10 cellular contexts compared by ENCODE assay signal in genomic region chr10:47299989-47300931, GRCh38. TPM values are rescaled to one million over a fixed set of nuclear protein-coding genes. Genes with fewer than 3 reads are reported as not detected.
A peak's percentile ranks its signal among the peaks of the same experiment; 100 is the strongest.
DNase-seq lines count a peak whose midpoint lies in the region; ATAC-seq and TF ChIP-seq lines count a peak whose summit lies in the region.
"Had no signal": no experiment of that assay in that cellular context is flagged by ENCODE, and none has a peak within 500 bp of the region (broad histone marks: within the 10 kb centered on the region; RNA-seq: fewer than 3 reads in every experiment).

GDF10 (plus strand) TSS chr10:47300197; CDS start chr10:47300652, 455 bp downstream.

- peaks cover 0 to 13% of the 10 kb centered on the region in 2 donors for H3K4me1 ChIP-seq in naive thymus-derived CD4-positive, alpha-beta T cell (ENCODE audit: control insufficient read depth in 2 of 2, insufficient read depth in 2 of 2, low read length in 2 of 2)
- no peaks in the 10 kb centered on the region for H3K4me1 ChIP-seq in upper lobe of right lung

- intact Hi-C loops in dorsolateral prefrontal cortex (cut with DNase I) = no loop called here
- intact Hi-C loops in naive thymus-derived CD4-positive, alpha-beta T cell (cut with micrococcal nuclease) = loop anchor here in 1 of 2 donors (1.0 to 2.0 kb wide), 4 partner anchors 11 to 135 kb away; no protein-coding TSS in a partner anchor
- intact Hi-C loops in upper lobe of right lung (cut with DNase I) = no loop called here

- H3K27me3 ChIP-seq in dorsolateral prefrontal cortex (peaks cover 0 to 37% (median 9%) of the 10 kb centered on the region in 45 donors), upper lobe of right lung (peaks cover 23% of the 10 kb centered on the region)
- no peaks in the 10 kb centered on the region for H3K27me3 ChIP-seq in naive thymus-derived CD4-positive, alpha-beta T cell (ENCODE audit: control insufficient read depth in 2 of 2, insufficient read depth in 2 of 2, low read length in 2 of 2)

- no peak for ATAC-seq in activated CD8-positive, alpha-beta memory T cell treated with anti-CD3 and anti-CD28 coated beads, Interleukin-2, amount 10 ng/mL, durations not matched to agents 7 days and 5 days
- ATAC-seq in naive thymus-derived CD4-positive, alpha-beta T cell = peak; percentile 61
- peak; percentile 14 for ATAC-seq in upper lobe of right lung
- ATAC-seq in HG02759 (IDR thresholded peaks at IDR 0.05; ENCODE audit: unreplicated experiment) = no peak
- ATAC-seq: HCT116 had no signal

- no peaks in the 10 kb centered on the region for H3K36me3 Mint-ChIP-seq in activated CD8-positive, alpha-beta memory T cell treated with anti-CD3 and anti-CD28 coated beads, Interleukin-2, amount 10 ng/mL, durations not matched to agents 7 days and 5 days
- no peaks in the 10 kb centered on the region for H3K36me3 Mint-ChIP-seq in naive thymus-derived CD4-positive, alpha-beta T cell

- H3K9me3 Mint-ChIP-seq in activated CD8-positive, alpha-beta memory T cell treated with anti-CD3 and anti-CD28 coated beads, Interleukin-2, amount 10 ng/mL, durations not matched to agents 7 days and 5 days (ENCODE audit: low read depth) = no peaks in the 10 kb centered on the region
- H3K9me3 Mint-ChIP-seq in naive thymus-derived CD4-positive, alpha-beta T cell = no peaks in the 10 kb centered on the region

- no peaks in the 10 kb centered on the region for H3K9me3 ChIP-seq in naive thymus-derived CD4-positive, alpha-beta T cell (ENCODE audit: control insufficient read depth in 2 of 3, low read length in 3 of 3)
- H3K9me3 ChIP-seq in upper lobe of right lung = no peaks in the 10 kb centered on the region

- H3K36me3 ChIP-seq in naive thymus-derived CD4-positive, alpha-beta T cell (ENCODE audit: control insufficient read depth in 2 of 3, insufficient read depth in 3 of 3, low read length in 3 of 3) = no peaks in the 10 kb centered on the region
- no peaks in the 10 kb centered on the region for H3K36me3 ChIP-seq in upper lobe of right lung

- DNase-seq in activated CD8-positive, alpha-beta memory T cell treated with anti-CD3 and anti-CD28 coated beads, Interleukin-2, amount 10 ng/mL, durations not matched to agents 7 days and 5 days = no peak
- no peak for DNase-seq in activated CD8-positive, alpha-beta memory T cell treated with anti-CD3 and anti-CD28 coated beads for 24 hours
- DNase-seq in dorsolateral prefrontal cortex (peak in 4 of 10 donors; percentile 21 to 52 (median 34)), upper lobe of right lung (no peak), epidermal melanocyte (ENCODE audit: insufficient read length, low spot score) (no peak), GM13977 (ENCODE audit: low spot score) (no peak)
- peak in 1 of 9 donors; percentile 28 for DNase-seq in naive thymus-derived CD4-positive, alpha-beta T cell
- DNase-seq: NCI-H748 treated with DMSO at 0.1 percent for 48 hours had no signal

- POLR2A ChIA-PET in naive thymus-derived CD4-positive, alpha-beta T cell (lab: Charles Lee) = interaction anchor here (0.7 to 1.0 kb wide), 2 partner anchors 9 to 22 kb away, joined by 3 read pairs; no protein-coding TSS in a partner anchor

- TF ChIP-seq CTCF in dorsolateral prefrontal cortex (IDR thresholded peaks at IDR 0.05 in 54 of 56, conservative IDR thresholded peaks at IDR 0.05 in 2 of 56; ENCODE audit: low read depth in 1 of 56, partially characterized antibody in 56 of 56) (peak in 2 of 56 donors; percentile 21 to 22), upper lobe of right lung (IDR thresholded peaks at IDR 0.05) (peak; percentile 11), GM13977 (IDR thresholded peaks at IDR 0.05; ENCODE audit: extremely low read depth, insufficient read depth, missing control alignments) (no peak)

- peak within 1 kb of the TSS in 7 of 59 donors; percentile 5 to 67 (median 25) for H3K27ac ChIP-seq in dorsolateral prefrontal cortex
- H3K27ac ChIP-seq in naive thymus-derived CD4-positive, alpha-beta T cell (ENCODE audit: low read depth, low read length) = no peak within 1 kb of the TSS
- peak within 1 kb of the TSS; percentile 58 for H3K27ac ChIP-seq in upper lobe of right lung

- peaks cover 3% of the 10 kb centered on the region for H3K4me1 Mint-ChIP-seq in activated CD8-positive, alpha-beta memory T cell treated with anti-CD3 and anti-CD28 coated beads, Interleukin-2, amount 10 ng/mL, durations not matched to agents 7 days and 5 days
- peaks cover 6 to 45% (median 27%) of the 10 kb centered on the region in 7 donors for H3K4me1 Mint-ChIP-seq in naive thymus-derived CD4-positive, alpha-beta T cell

- peak within 1 kb of the TSS; percentile 8 for H3K27ac Mint-ChIP-seq in activated CD8-positive, alpha-beta memory T cell treated with anti-CD3 and anti-CD28 coated beads, Interleukin-2, amount 10 ng/mL, durations not matched to agents 7 days and 5 days
- peak within 1 kb of the TSS in 6 of 9 donors; percentile 32 to 80 (median 66) for H3K27ac Mint-ChIP-seq in naive thymus-derived CD4-positive, alpha-beta T cell

- CTCF ChIA-PET in activated CD8-positive, alpha-beta memory T cell treated with anti-CD3 and anti-CD28 coated beads, Interleukin-2, amount 10 ng/mL, durations not matched to agents 7 days and 5 days (lab: Charles Lee) = no interaction called here
- CTCF ChIA-PET in naive thymus-derived CD4-positive, alpha-beta T cell (lab: Charles Lee) = interaction anchor here (0.5 to 1.3 kb wide), 3 partner anchors 10 to 252 kb away, joined by 3 read pairs; no protein-coding TSS in a partner anchor

- in situ Hi-C loops in GM13977 (cut with MboI; ENCODE audit: low pct_unique_long_range_greater_than_20kb, low sequenced_read_pairs, unreplicated experiment) = no loop called here

- peaks cover 58% of the 10 kb centered on the region for H3K27me3 Mint-ChIP-seq in activated CD8-positive, alpha-beta memory T cell treated with anti-CD3 and anti-CD28 coated beads, Interleukin-2, amount 10 ng/mL, durations not matched to agents 7 days and 5 days
- H3K27me3 Mint-ChIP-seq in naive thymus-derived CD4-positive, alpha-beta T cell = peaks cover 0 to 63% (median 5%) of the 10 kb centered on the region in 5 donors

- H3K4me3 ChIP-seq in dorsolateral prefrontal cortex (peak within 1 kb of the TSS; percentile 25 to 74 (median 60)), upper lobe of right lung (peak within 1 kb of the TSS; percentile 49)
- peak within 1 kb of the TSS; percentile 51 for H3K4me3 ChIP-seq in naive thymus-derived CD4-positive, alpha-beta T cell (ENCODE audit: low read length)

- no peak within 1 kb of the TSS for H3K4me3 Mint-ChIP-seq in activated CD8-positive, alpha-beta memory T cell treated with anti-CD3 and anti-CD28 coated beads, Interleukin-2, amount 10 ng/mL, durations not matched to agents 7 days and 5 days
- H3K4me3 Mint-ChIP-seq in naive thymus-derived CD4-positive, alpha-beta T cell = peak within 1 kb of the TSS; percentile 52 to 90 (median 86)

RNA-seq across cellular contexts. Expression of gene GDF10, which starts in this region (rescaled TPM):
- under 1 TPM in 1 of 2 experiments, not detected in 1; 0.45 TPM for total RNA-seq in activated CD8-positive, alpha-beta memory T cell treated with anti-CD3 and anti-CD28 coated beads, Interleukin-2, amount 10 ng/mL, durations not matched to agents 7 days and 5 days
- total RNA-seq in dorsolateral prefrontal cortex (10 to 100 TPM in 28 of 120 experiments, 1 to 10 TPM in 92; 3.4 to 13.9 (median 8.0) TPM), upper lobe of right lung (16.8 TPM)
- 1 to 10 TPM in 2 of 5 experiments, under 1 TPM in 2, not detected in 1; 0.16 to 1.6 (median 0.80) TPM for total RNA-seq in naive thymus-derived CD4-positive, alpha-beta T cell
- under 1 TPM; 0.69 to 0.82 TPM for polyA plus RNA-seq in naive thymus-derived CD4-positive, alpha-beta T cell

Comparison
In these comparisons a context has a peak if more than half of its experiments do, and no peak if none do; other contexts are left out.
1. ATAC-seq: peak in naive thymus-derived CD4-positive, alpha-beta T cell (single experiment) and upper lobe of right lung (single experiment); none in activated CD8-positive, alpha-beta memory T cell treated with anti-CD3 and anti-CD28 coated beads, Interleukin-2, amount 10 ng/mL, durations not matched to agents 7 days and 5 days (single experiment) and HG02759 (single experiment).
2. Peak in every context shown above with its lines, with median percentiles within 50 percentile points of each other: H3K4me3 ChIP-seq.